In genomic region chr1:202063093-202063492, GRCh38 we compare ENCODE assay signal across 21 cellular contexts. TPM values are rescaled to one million over a fixed set of nuclear protein-coding genes. Genes with fewer than 3 reads are reported as not detected.
A peak's percentile ranks its signal among the peaks of the same experiment; 100 is the strongest.
DNase-seq lines count a peak whose midpoint lies in the region; ATAC-seq, FAIRE-seq and TF ChIP-seq lines count a peak whose summit lies in the region.
"Had no signal": no experiment of that assay in that cellular context is flagged by ENCODE, and none has a peak within 500 bp of the region (broad histone marks: within the 10 kb centered on the region; RNA-seq: fewer than 3 reads in every experiment).

No MANE protein-coding gene starts in this region.

- H3K9me3 Mint-ChIP-seq in GM23338 (no peaks in the 10 kb centered on the region), endodermal cell (no peaks in the 10 kb centered on the region)
- H3K9me3 Mint-ChIP-seq: activated T-helper 17 cell treated with anti-CD3 and anti-CD28 coated beads, Interleukin-2, amount 50 U/mL, for 72 hours; central memory CD8-positive, alpha-beta T cell; effector memory CD8-positive, alpha-beta T cell had no signal

- H3K27me3 Mint-ChIP-seq in GM23338 (ENCODE audit: insufficient read depth, low read depth, poor library complexity) = peaks cover 4% of the 10 kb centered on the region
- no peaks in the 10 kb centered on the region for H3K27me3 Mint-ChIP-seq in endodermal cell (ENCODE audit: insufficient read depth)

- DNase-seq in GM23338 (ENCODE audit: low spot score) = peak; percentile 38
- peak; percentile 29 to 92 for DNase-seq in PC-9
- DNase-seq in endodermal cell = peak; percentile 84
- DNase-seq in neuronal stem cell (ENCODE audit: low spot score) = peak; percentile 43
- DNase-seq in MG63 = no peak
- DNase-seq in GM12891 (ENCODE audit: insufficient read length, low spot score) = no peak
- no peak for DNase-seq in stimulated activated CD4-positive, alpha-beta T cell treated with anti-CD3 and anti-CD28 coated beads, Interleukin-12 subunit alpha, Interleukin-12 subunit beta, amount 100 ng/mL, for 4 hours
- DNase-seq in dorsolateral prefrontal cortex = no peak
- DNase-seq: activated CD4-positive, CD25-positive, alpha-beta regulatory T cell treated with anti-CD3 and anti-CD28 coated beads, Interleukin-2, amount 50 U/mL, for 72 hours; COR-L47; effector memory CD8-positive, alpha-beta T cell; hippocampal formation; NCI-H2029 treated with DMSO at 0.1 percent for 48 hours; NCI-H510A; occipital lobe; SIG-M5 had no signal

- peaks cover 5% of the 10 kb centered on the region for H3K4me1 ChIP-seq in GM23338 (ENCODE audit: insufficient read depth)
- peaks cover 78% of the 10 kb centered on the region for H3K4me1 ChIP-seq in PC-9 (replicated peaks; ENCODE audit: insufficient read depth)
- H3K4me1 ChIP-seq in endodermal cell (ENCODE audit: control insufficient read depth, insufficient read depth, low read length) = no peaks in the 10 kb centered on the region
- peaks cover 0 to 4% of the 10 kb centered on the region in 2 donors for H3K4me1 ChIP-seq in neuronal stem cell (ENCODE audit: control insufficient read depth in 2 of 2, insufficient read depth in 1 of 2, low read depth in 1 of 2, low read length in 2 of 2)

- H3K4ac ChIP-seq in neuronal stem cell (ENCODE audit: low read length) = no peak overlapping the region

- H3K79me1 ChIP-seq in neuronal stem cell (ENCODE audit: low read depth, low read length) = no peaks in the 10 kb centered on the region

- no peak overlapping the region for H3K4me3 Mint-ChIP-seq in GM23338
- H3K4me3 Mint-ChIP-seq in endodermal cell = no peak overlapping the region
- H3K4me3 Mint-ChIP-seq: activated T-helper 17 cell treated with anti-CD3 and anti-CD28 coated beads, Interleukin-2, amount 50 U/mL, for 72 hours; central memory CD8-positive, alpha-beta T cell; effector memory CD8-positive, alpha-beta T cell had no signal

- peak; percentile 91 for ATAC-seq in GM23338
- ATAC-seq: activated T-helper 17 cell treated with anti-CD3 and anti-CD28 coated beads, Interleukin-2, amount 50 U/mL, for 72 hours; effector memory CD8-positive, alpha-beta T cell; left lobe of liver had no signal

- H2BK5ac ChIP-seq in neuronal stem cell (ENCODE audit: low read length) = no peak overlapping the region

- no peak overlapping the region for H4K8ac ChIP-seq in neuronal stem cell (ENCODE audit: low read depth, low read length)

- H3K9ac ChIP-seq in endodermal cell (ENCODE audit: extremely low read depth, low read length, poor library complexity, severe bottlenecking) = no peak overlapping the region
- H3K9ac ChIP-seq in neuronal stem cell (ENCODE audit: low read depth, low read length, poor library complexity) = no peak overlapping the region

- H3K27ac Mint-ChIP-seq in GM23338 (peak overlapping the region; percentile 92), endodermal cell (peak overlapping the region; percentile 98)
- H3K27ac Mint-ChIP-seq: activated T-helper 17 cell treated with anti-CD3 and anti-CD28 coated beads, Interleukin-2, amount 50 U/mL, for 72 hours; effector memory CD8-positive, alpha-beta T cell had no signal

- no peak overlapping the region for H3K18ac ChIP-seq in neuronal stem cell (ENCODE audit: low read length)

- no peak overlapping the region for H2BK120ac ChIP-seq in neuronal stem cell (ENCODE audit: low read depth, low read length)

- intact Hi-C loops in PC-9 (cut with micrococcal nuclease; ENCODE audit: unreplicated experiment) = no loop called here
- intact Hi-C loops in dorsolateral prefrontal cortex (cut with DNase I) = no loop called here

- WGBS in endodermal cell (ENCODE audit: insufficient coverage in 1 of 2, insufficient read length in 1 of 2), 2 experiments = 4% methylated on average over 1 of the region's 1 CpG; no CpG with 5 or more reads in 1 of the 2 experiments
- WGBS in neuronal stem cell (ENCODE audit: extremely low coverage in 2 of 2, insufficient read length in 2 of 2, insufficient replicate concordance in 1 of 2), 2 donors = no CpG with 5 or more reads among the region's 1 CpG

- no peak for FAIRE-seq in GM12891 (lab: Jason Lieb, UNC)

- H3K23ac ChIP-seq in neuronal stem cell (ENCODE audit: low read depth, low read length, poor library complexity) = no peak overlapping the region

- H3F3A ChIP-seq in GM23338 (replicated peaks; ENCODE audit: low read depth) = no peaks in the 10 kb centered on the region
- peaks cover 53% of the 10 kb centered on the region for H3F3A ChIP-seq in PC-9 (ENCODE audit: insufficient read depth, low read depth)

- H3K4me1 Mint-ChIP-seq in GM23338 (peaks cover 4% of the 10 kb centered on the region; the same call in 2 of the 3 replicates), endodermal cell (peaks cover 14% of the 10 kb centered on the region)
- H3K4me1 Mint-ChIP-seq: activated T-helper 17 cell treated with anti-CD3 and anti-CD28 coated beads, Interleukin-2, amount 50 U/mL, for 72 hours; central memory CD8-positive, alpha-beta T cell had no signal

- peak overlapping the region; percentile 84; the same call in 1 of the 2 replicates for H2AFZ ChIP-seq in GM23338
- no peak overlapping the region for H2AFZ ChIP-seq in PC-9
- no peak overlapping the region for H2AFZ ChIP-seq in neuronal stem cell (ENCODE audit: low read length)

- H3K27ac ChIP-seq in GM23338 (ENCODE audit: low read depth) = 0 out of 2 replicates have a peak overlapping the region, but pooled peaks have one; percentile 48
- peak overlapping the region; percentile 86 for H3K27ac ChIP-seq in PC-9
- H3K27ac ChIP-seq in endodermal cell (ENCODE audit: low read depth, low read length) = no peak overlapping the region
- peak overlapping the region; percentile 33 for H3K27ac ChIP-seq in neuronal stem cell (replicated peaks; ENCODE audit: low read length)
- no peak overlapping the region for H3K27ac ChIP-seq in dorsolateral prefrontal cortex

- H3K4me3 ChIP-seq in GM23338 = no peak overlapping the region
- no peak overlapping the region for H3K4me3 ChIP-seq in PC-9
- no peak overlapping the region for H3K4me3 ChIP-seq in endodermal cell (ENCODE audit: low read length)
- H3K4me3 ChIP-seq in neuronal stem cell (ENCODE audit: low read length in 2 of 2) = no peak overlapping the region
- H3K4me3 ChIP-seq in MG63 = no peak overlapping the region
- no peak overlapping the region for H3K4me3 ChIP-seq in dorsolateral prefrontal cortex

- TF ChIP-seq POLR2A in GM12891 (IDR thresholded peaks at IDR 0.05; ENCODE audit: low read depth, low read length) = no peak

- H2BK15ac ChIP-seq in neuronal stem cell (ENCODE audit: low read length) = no peak overlapping the region

- H3K9me2 ChIP-seq in GM23338 (ENCODE audit: insufficient read depth) (no peaks in the 10 kb centered on the region), PC-9 (ENCODE audit: insufficient read depth) (no peaks in the 10 kb centered on the region)

- no peaks in the 10 kb centered on the region for H3K36me3 Mint-ChIP-seq in GM23338 (ENCODE audit: low read depth)
- H3K36me3 Mint-ChIP-seq in endodermal cell (ENCODE audit: low read depth) = no peaks in the 10 kb centered on the region

- POLR2A ChIA-PET in PC-9 (lab: Charles Lee; ENCODE audit: unreplicated experiment) = interaction anchor here (0.6 to 1.6 kb wide), 6 partner anchors 13 to 656 kb away, joined by 3 to 10 read pairs (median 5); partner anchors contain the start of gene ELF3

- CTCF ChIA-PET in PC-9 (lab: Charles Lee) = no interaction called here

- H4K91ac ChIP-seq in neuronal stem cell (ENCODE audit: low read depth, low read length, poor library complexity) = no peak overlapping the region

- TF ChIP-seq CTCF in GM23338 (conservative IDR thresholded peaks at IDR 0.05; ENCODE audit: low read depth in 2 of 2) (no peak), PC-9 (conservative IDR thresholded peaks at IDR 0.05) (no peak), endodermal cell (conservative IDR thresholded peaks at IDR 0.05) (no peak), dorsolateral prefrontal cortex (IDR thresholded peaks at IDR 0.05 in 54 of 56, conservative IDR thresholded peaks at IDR 0.05 in 2 of 56; ENCODE audit: low read depth in 1 of 56, partially characterized antibody in 56 of 56) (no peak)

- H4K20me1 ChIP-seq in GM23338 (replicated peaks; ENCODE audit: insufficient read depth) (no peaks in the 10 kb centered on the region), PC-9 (ENCODE audit: insufficient read depth) (no peaks in the 10 kb centered on the region)

- H3K4me2 ChIP-seq in GM23338 (no peak overlapping the region), PC-9 (peak overlapping the region; percentile 34), neuronal stem cell (ENCODE audit: insufficient read depth, low read length, poor library complexity, severe bottlenecking) (no peak overlapping the region)

- no peak overlapping the region for H2AK5ac ChIP-seq in neuronal stem cell (ENCODE audit: low read depth, low read length)

- BruUV-seq in PC-9 (replicated peaks; lab: Mats Ljungman, UMichigan) = no TSS peak

- no peak overlapping the region for H3K14ac ChIP-seq in neuronal stem cell (ENCODE audit: low read length)

- H3K79me2 ChIP-seq in GM23338 (replicated peaks; ENCODE audit: insufficient read depth) (no peaks in the 10 kb centered on the region), PC-9 (ENCODE audit: low read depth) (no peaks in the 10 kb centered on the region)

- no peaks in the 10 kb centered on the region for H3K9me3 ChIP-seq in PC-9 (ENCODE audit: insufficient read depth, low read depth)
- no peaks in the 10 kb centered on the region for H3K9me3 ChIP-seq in endodermal cell (ENCODE audit: control insufficient read depth, low read length)
- no peaks in the 10 kb centered on the region for H3K9me3 ChIP-seq in neuronal stem cell (replicated peaks in 1 of 2; ENCODE audit: control insufficient read depth in 2 of 2, insufficient read depth in 1 of 2, low read depth in 1 of 2, low read length in 2 of 2)
- no peaks in the 10 kb centered on the region for H3K9me3 ChIP-seq in MG63

- H3K27me3 ChIP-seq in GM23338 (ENCODE audit: insufficient read depth) (no peaks in the 10 kb centered on the region), PC-9 (ENCODE audit: insufficient read depth, low read depth) (no peaks in the 10 kb centered on the region), endodermal cell (ENCODE audit: control insufficient read depth, insufficient read depth, low read length, poor library complexity, severe bottlenecking) (no peaks in the 10 kb centered on the region), neuronal stem cell (ENCODE audit: control insufficient read depth in 3 of 3, insufficient read depth in 3 of 3, low read depth in 1 of 3, low read length in 3 of 3) (peaks cover 0 to 17% (median 0%) of the 10 kb centered on the region in 3 experiments), MG63 (no peaks in the 10 kb centered on the region; the same call in 1 of the 2 replicates), dorsolateral prefrontal cortex (peaks cover 0 to 2% (median 0%) of the 10 kb centered on the region in 45 donors)

- H3K36me3 ChIP-seq in GM23338 (ENCODE audit: insufficient read depth) (no peaks in the 10 kb centered on the region), PC-9 (ENCODE audit: low read depth) (no peaks in the 10 kb centered on the region), endodermal cell (ENCODE audit: control insufficient read depth, insufficient read depth, low read length) (no peaks in the 10 kb centered on the region), neuronal stem cell (replicated peaks in 1 of 2; ENCODE audit: control insufficient read depth in 2 of 2, insufficient read depth in 2 of 2, low read length in 2 of 2) (no peaks in the 10 kb centered on the region), MG63 (no peaks in the 10 kb centered on the region)

- no peak overlapping the region for H2BK12ac ChIP-seq in neuronal stem cell (ENCODE audit: low read length)

RNA-seq across cellular contexts. Expression of gene ELF3, which starts 52.7 kb away (rescaled TPM):
- total RNA-seq in GM23338 (2014; rRNA removed; shearing (Covaris generic)) = 13.0 and 19.5 TPM in 2 replicates
- polyA plus RNA-seq in GM23338 (2016; fragmentation: Nextera tagmentation; extraction: Ambion mirVana) = 10.9 and 12.3 TPM in 2 replicates
- total RNA-seq in PC-9 (2021) (295 and 318 TPM in 2 replicates), endodermal cell (10 to 100 TPM; 11.8 to 13.2 TPM), dorsolateral prefrontal cortex (1 to 10 TPM in 22 of 120 experiments, under 1 TPM in 81, not detected in 17; 0.08 to 3.7 (median 0.51) TPM)
- 2.4 TPM for polyA plus RNA-seq in endodermal cell (2013, experiment 1 of 2)
- 2.5 TPM for polyA plus RNA-seq in endodermal cell (2013, experiment 2 of 2)
- 2.7 TPM for polyA plus RNA-seq in neuronal stem cell (2013, experiment 1 of 2)
- 2.6 TPM for polyA plus RNA-seq in neuronal stem cell (2013, experiment 2 of 2)
- not detected in 2 replicates for total RNA-seq in MG63 (2014; rRNA removed; shearing (Covaris generic); ENCODE audit: low replicate concordance)
- 0.18 TPM for polyA plus RNA-seq in GM12891 (2012; ENCODE audit: low read depth, missing spikeins)
- total RNA-seq: HT1080, skeletal muscle tissue had no signal

RNA-seq across cellular contexts. Expression of gene GPR37L1, which starts 59.6 kb away (rescaled TPM):
- total RNA-seq in GM23338 (2014; rRNA removed; shearing (Covaris generic)) = 0.21 TPM in 1 of 2 replicates, not detected in the other
- polyA plus RNA-seq in GM23338 (2016; fragmentation: Nextera tagmentation; extraction: Ambion mirVana) = 0.08 and 0.19 TPM in 2 replicates
- total RNA-seq in PC-9 (2021) (0.30 and 0.33 TPM in 2 replicates), endodermal cell (under 1 TPM in 1 of 2 donors, not detected in 1; 0.04 TPM), dorsolateral prefrontal cortex (100 to 1,000 TPM in 3 of 120 experiments, 10 to 100 TPM in 117; 26.2 to 167 (median 58.0) TPM)
- polyA plus RNA-seq in endodermal cell (2013, experiment 1 of 2) = 0.07 TPM
- polyA plus RNA-seq in endodermal cell (2013, experiment 2 of 2) = 0.12 TPM
- polyA plus RNA-seq in neuronal stem cell (2013, experiment 1 of 2) = 0.06 TPM
- 0.08 TPM for polyA plus RNA-seq in neuronal stem cell (2013, experiment 2 of 2)
- total RNA-seq in MG63 (2014; rRNA removed; shearing (Covaris generic); ENCODE audit: low replicate concordance) = not detected in 2 replicates
- 0.04 TPM for polyA plus RNA-seq in GM12891 (2012; ENCODE audit: low read depth, missing spikeins)
- total RNA-seq: activated T-helper 17 cell treated with anti-CD3 and anti-CD28 coated beads, Interleukin-2, amount 50 U/mL, for 72 hours; HT1080; left lobe of liver had no signal

Comparison
In these comparisons a context has a peak if more than half of its experiments do, and no peak if none do; other contexts are left out.
1. DNase-seq: peak in GM23338 (single experiment), PC-9 (2 of 2), endodermal cell (single experiment) and neuronal stem cell (single experiment); none in MG63 (single experiment), GM12891 (single experiment), stimulated activated CD4-positive, alpha-beta T cell treated with anti-CD3 and anti-CD28 coated beads, Interleukin-12 subunit alpha, Interleukin-12 subunit beta, amount 100 ng/mL, for 4 hours (single experiment) and dorsolateral prefrontal cortex (0 of 10).
2. H3K27ac ChIP-seq: peak in GM23338 (single experiment), PC-9 (single experiment) and neuronal stem cell (single experiment); none in endodermal cell (single experiment) and dorsolateral prefrontal cortex (0 of 59).
3. RNA of gene ELF3, which starts 52.7 kb away (total RNA-seq): 295 to 318 TPM in PC-9; 13.0 to 19.5 TPM in GM23338, 11.8 to 13.2 TPM in endodermal cell, 0.08 to 3.7 TPM in dorsolateral prefrontal cortex and not detected in MG63; every median in the first group is over 10 times any median in the second.
4. RNA of gene GPR37L1, which starts 59.6 kb away (total RNA-seq): 26.2 to 167 TPM in dorsolateral prefrontal cortex; 0.30 to 0.33 TPM in PC-9, 0.21 TPM in GM23338, 0.04 TPM in endodermal cell and not detected in MG63; every median in the first group is over 10 times any median in the second.